Comparison of ENCODE assay signal across 1 cellular context in genomic region chr12:49133014-49133413, GRCh38.
TF ChIP-seq lines count a peak whose summit lies in the region.

No MANE protein-coding gene starts in this region.

TF ChIP-seq in HCT116, 20 proteins besides CTCF, POLR2A, EP300 and RAD21 (continued from another document):
- TF ChIP-seq SP1 (IDR thresholded peaks at IDR 0.05; ENCODE audit: low read depth) (no peak), ZFX (IDR thresholded peaks at IDR 0.05) (no peak), ELF1 (IDR thresholded peaks at IDR 0.05; ENCODE audit: borderline replicate concordance, low read depth) (no peak), CBX3 (IDR thresholded peaks at IDR 0.05; ENCODE audit: low read depth) (no peak), JUND (IDR thresholded peaks at IDR 0.05) (no peak), TCF7L2 (IDR thresholded peaks at IDR 0.05; ENCODE audit: borderline replicate concordance, extremely low read depth, insufficient read depth, insufficient read length) (no peak), FOSL1 (IDR thresholded peaks at IDR 0.05; ENCODE audit: low read depth) (no peak)
- TF ChIP-seq, protein P1, sequence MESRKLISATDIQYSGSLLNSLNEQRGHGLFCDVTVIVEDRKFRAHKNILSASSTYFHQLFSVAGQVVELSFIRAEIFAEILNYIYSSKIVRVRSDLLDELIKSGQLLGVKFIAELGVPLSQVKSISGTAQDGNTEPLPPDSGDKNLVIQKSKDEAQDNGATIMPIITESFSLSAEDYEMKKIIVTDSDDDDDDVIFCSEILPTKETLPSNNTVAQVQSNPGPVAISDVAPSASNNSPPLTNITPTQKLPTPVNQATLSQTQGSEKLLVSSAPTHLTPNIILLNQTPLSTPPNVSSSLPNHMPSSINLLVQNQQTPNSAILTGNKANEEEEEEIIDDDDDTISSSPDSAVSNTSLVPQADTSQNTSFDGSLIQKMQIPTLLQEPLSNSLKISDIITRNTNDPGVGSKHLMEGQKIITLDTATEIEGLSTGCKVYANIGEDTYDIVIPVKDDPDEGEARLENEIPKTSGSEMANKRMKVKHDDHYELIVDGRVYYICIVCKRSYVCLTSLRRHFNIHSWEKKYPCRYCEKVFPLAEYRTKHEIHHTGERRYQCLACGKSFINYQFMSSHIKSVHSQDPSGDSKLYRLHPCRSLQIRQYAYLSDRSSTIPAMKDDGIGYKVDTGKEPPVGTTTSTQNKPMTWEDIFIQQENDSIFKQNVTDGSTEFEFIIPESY (IDR thresholded peaks at IDR 0.05; ENCODE audit: extremely low read depth, insufficient replicate concordance, low read length) = no peak
- TF ChIP-seq, protein P2, sequence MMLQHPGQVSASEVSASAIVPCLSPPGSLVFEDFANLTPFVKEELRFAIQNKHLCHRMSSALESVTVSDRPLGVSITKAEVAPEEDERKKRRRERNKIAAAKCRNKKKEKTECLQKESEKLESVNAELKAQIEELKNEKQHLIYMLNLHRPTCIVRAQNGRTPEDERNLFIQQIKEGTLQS (IDR thresholded peaks at IDR 0.05) = no peak
- TF ChIP-seq, protein P3, sequence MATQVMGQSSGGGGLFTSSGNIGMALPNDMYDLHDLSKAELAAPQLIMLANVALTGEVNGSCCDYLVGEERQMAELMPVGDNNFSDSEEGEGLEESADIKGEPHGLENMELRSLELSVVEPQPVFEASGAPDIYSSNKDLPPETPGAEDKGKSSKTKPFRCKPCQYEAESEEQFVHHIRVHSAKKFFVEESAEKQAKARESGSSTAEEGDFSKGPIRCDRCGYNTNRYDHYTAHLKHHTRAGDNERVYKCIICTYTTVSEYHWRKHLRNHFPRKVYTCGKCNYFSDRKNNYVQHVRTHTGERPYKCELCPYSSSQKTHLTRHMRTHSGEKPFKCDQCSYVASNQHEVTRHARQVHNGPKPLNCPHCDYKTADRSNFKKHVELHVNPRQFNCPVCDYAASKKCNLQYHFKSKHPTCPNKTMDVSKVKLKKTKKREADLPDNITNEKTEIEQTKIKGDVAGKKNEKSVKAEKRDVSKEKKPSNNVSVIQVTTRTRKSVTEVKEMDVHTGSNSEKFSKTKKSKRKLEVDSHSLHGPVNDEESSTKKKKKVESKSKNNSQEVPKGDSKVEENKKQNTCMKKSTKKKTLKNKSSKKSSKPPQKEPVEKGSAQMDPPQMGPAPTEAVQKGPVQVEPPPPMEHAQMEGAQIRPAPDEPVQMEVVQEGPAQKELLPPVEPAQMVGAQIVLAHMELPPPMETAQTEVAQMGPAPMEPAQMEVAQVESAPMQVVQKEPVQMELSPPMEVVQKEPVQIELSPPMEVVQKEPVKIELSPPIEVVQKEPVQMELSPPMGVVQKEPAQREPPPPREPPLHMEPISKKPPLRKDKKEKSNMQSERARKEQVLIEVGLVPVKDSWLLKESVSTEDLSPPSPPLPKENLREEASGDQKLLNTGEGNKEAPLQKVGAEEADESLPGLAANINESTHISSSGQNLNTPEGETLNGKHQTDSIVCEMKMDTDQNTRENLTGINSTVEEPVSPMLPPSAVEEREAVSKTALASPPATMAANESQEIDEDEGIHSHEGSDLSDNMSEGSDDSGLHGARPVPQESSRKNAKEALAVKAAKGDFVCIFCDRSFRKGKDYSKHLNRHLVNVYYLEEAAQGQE (IDR thresholded peaks at IDR 0.05; ENCODE audit: low read depth) = no peak
